ENCODE assay signal across 8 cellular contexts in the genomic region with DNA sequence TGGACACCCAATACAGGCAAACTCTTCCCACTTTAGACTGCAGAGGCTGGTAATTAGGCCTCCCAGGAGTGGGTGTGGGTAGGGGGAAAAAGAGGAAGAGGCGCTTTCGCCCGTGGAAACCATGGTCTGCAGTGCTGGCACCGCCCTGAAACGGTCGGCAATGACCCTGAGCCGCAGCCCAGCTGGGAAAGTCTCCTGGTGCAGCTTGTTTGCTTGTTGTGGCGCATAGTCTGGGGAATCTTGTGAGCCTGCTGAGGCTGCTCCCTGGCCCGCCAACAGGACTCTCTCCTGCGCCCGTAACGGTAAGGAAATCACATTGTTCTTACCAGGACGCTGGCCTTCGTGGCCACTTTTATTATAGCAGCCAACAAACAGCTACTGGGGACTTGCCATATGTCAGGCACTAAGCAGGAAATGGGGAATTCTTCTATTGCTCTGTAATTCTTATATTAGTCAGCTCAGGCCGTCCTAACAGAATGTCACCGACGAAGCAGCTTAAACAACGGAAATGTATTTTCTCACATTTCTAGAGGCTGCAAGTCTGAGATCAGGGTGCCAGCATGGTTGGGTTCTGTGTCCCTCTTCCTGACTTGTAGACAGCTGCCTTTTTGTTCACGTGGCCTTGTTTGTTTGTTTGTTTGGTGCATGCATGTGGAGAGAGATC. TPM values are rescaled to one million over a fixed set of nuclear protein-coding genes. Genes with fewer than 3 reads are reported as not detected.
DNase-seq lines count a peak whose midpoint lies in the region; ATAC-seq and TF ChIP-seq lines count a peak whose summit lies in the region.

No MANE protein-coding gene starts in this region.

- no peaks in the 10 kb centered on the region for H3K79me2 ChIP-seq in fibroblast of lung (ENCODE audit: control insufficient read depth, insufficient read depth, low read length)

- no peaks in the 10 kb centered on the region for H3K36me3 Mint-ChIP-seq in WTC11

- no peaks in the 10 kb centered on the region for H3K9me3 Mint-ChIP-seq in stimulated activated naive CD8-positive, alpha-beta T cell treated with anti-CD3 and anti-CD28 coated beads, Interleukin-15, amount 100 ng/mL, for 72 hours
- H3K9me3 Mint-ChIP-seq in WTC11, result no peaks in the 10 kb centered on the region

- H3K27me3 ChIP-seq in fibroblast of lung (ENCODE audit: control insufficient read depth, insufficient read depth, low read length) (no peaks in the 10 kb centered on the region), colonic mucosa (no peaks in the 10 kb centered on the region)

- H3K4me3 Mint-ChIP-seq in stimulated activated naive CD8-positive, alpha-beta T cell treated with anti-CD3 and anti-CD28 coated beads, Interleukin-15, amount 100 ng/mL, for 72 hours, result peak overlapping the region; percentile 14 to 15
- no peak overlapping the region for H3K4me3 Mint-ChIP-seq in WTC11

- H3K9me3 ChIP-seq in fibroblast of lung (ENCODE audit: control insufficient read depth, insufficient read depth, low read depth, low read length) (no peaks in the 10 kb centered on the region), colonic mucosa (no peaks in the 10 kb centered on the region)

- ATAC-seq in stimulated activated naive CD8-positive, alpha-beta T cell treated with anti-CD3 and anti-CD28 coated beads, Interleukin-15, amount 100 ng/mL, for 72 hours, result peak; percentile 77
- ATAC-seq in HG03097 (IDR thresholded peaks at IDR 0.05; ENCODE audit: low FRiP score, unreplicated experiment) (no peak), WTC11 (no peak)

- H4K20me1 ChIP-seq in fibroblast of lung (ENCODE audit: control insufficient read depth, extremely low read depth, insufficient read depth, low read length), result no peaks in the 10 kb centered on the region

- H3K27ac ChIP-seq in fibroblast of lung (ENCODE audit: insufficient read depth, low read length) (no peak overlapping the region), colonic mucosa (no peak overlapping the region)

- no peak overlapping the region for H3K4me3 ChIP-seq in fibroblast of lung (replicated peaks in 1 of 4; ENCODE audit: control extremely low read depth in 1 of 4, insufficient read depth in 1 of 4, low read depth in 3 of 4, low read length in 4 of 4)
- no peak overlapping the region for H3K4me3 ChIP-seq in colonic mucosa

- POLR2A ChIA-PET in WTC11 (lab: Charles Lee), result no interaction called here

- H3K36me3 ChIP-seq in fibroblast of lung (ENCODE audit: control insufficient read depth, insufficient read depth, low read length), result no peaks in the 10 kb centered on the region
- H3K36me3 ChIP-seq in colonic mucosa, result no peaks in the 10 kb centered on the region

- CTCF ChIA-PET in WTC11 (lab: Charles Lee), result interaction anchor here (0.9 to 1.6 kb wide), 5 partner anchors 20 to 226 kb away, joined by 3 to 6 read pairs (median 4); no protein-coding TSS in a partner anchor

- H3K27ac Mint-ChIP-seq in stimulated activated naive CD8-positive, alpha-beta T cell treated with anti-CD3 and anti-CD28 coated beads, Interleukin-15, amount 100 ng/mL, for 72 hours, result peak overlapping the region in 1 of 2 donors; percentile 9
- no peak overlapping the region for H3K27ac Mint-ChIP-seq in WTC11

- peak overlapping the region; percentile 44 for H3K4me2 ChIP-seq in fibroblast of lung (ENCODE audit: extremely low read depth, insufficient read depth, low read length)

- TF ChIP-seq CTCF in fibroblast of lung (conservative IDR thresholded peaks at IDR 0.05 in 1 of 2, IDR thresholded peaks at IDR 0.05 in 1 of 2; ENCODE audit: low read depth in 1 of 2, low read length in 2 of 2) (no peak), colonic mucosa (IDR thresholded peaks at IDR 0.05) (no peak), WTC11 (IDR thresholded peaks at IDR 0.05) (no peak)

- peak overlapping the region; percentile 51 for H2AFZ ChIP-seq in fibroblast of lung (ENCODE audit: low read length)

- H3K27me3 Mint-ChIP-seq in stimulated activated naive CD8-positive, alpha-beta T cell treated with anti-CD3 and anti-CD28 coated beads, Interleukin-15, amount 100 ng/mL, for 72 hours, result no peaks in the 10 kb centered on the region
- H3K27me3 Mint-ChIP-seq in WTC11 (ENCODE audit: low read depth), result no peaks in the 10 kb centered on the region

- H3K4me1 Mint-ChIP-seq in stimulated activated naive CD8-positive, alpha-beta T cell treated with anti-CD3 and anti-CD28 coated beads, Interleukin-15, amount 100 ng/mL, for 72 hours, result peaks cover 61% of the 10 kb centered on the region
- H3K4me1 Mint-ChIP-seq in WTC11, result peaks cover 15% of the 10 kb centered on the region

- no peak overlapping the region for H3K9ac ChIP-seq in fibroblast of lung (ENCODE audit: insufficient read depth, low read length)
- H3K9ac ChIP-seq in colonic mucosa (ENCODE audit: low read depth in 2 of 2, low read length in 2 of 2), result peak overlapping the region in 1 of 2 donors; percentile 23

- DNase-seq in NOMO-1 (lab: John Stamatoyannopoulos, UW; ENCODE audit: unreplicated experiment in 2 of 2) (peak; percentile 28 to 37), NOMO-1 treated with dmso at 0.1 percent for 144 hours (lab: John Stamatoyannopoulos, UW; ENCODE audit: unreplicated experiment) (no peak), HS-5 (ENCODE audit: low read depth) (peak; percentile 61), fibroblast of lung (ENCODE audit: low read depth in 2 of 2) (peak; percentile 65 to 86), colonic mucosa (no peak), WTC11 (ENCODE audit: low spot score) (no peak)
- DNase-seq in stimulated activated naive CD8-positive, alpha-beta T cell treated with anti-CD3 and anti-CD28 coated beads, Interleukin-15, amount 100 ng/mL, for 72 hours, result peak in 1 of 2 donors; percentile 19

- H3K4me1 ChIP-seq in fibroblast of lung (ENCODE audit: control insufficient read depth, extremely low read depth, insufficient read depth, low read length) (peaks cover 10% of the 10 kb centered on the region), colonic mucosa (no peaks in the 10 kb centered on the region)

- intact Hi-C loops in colonic mucosa (cut with DNase I), result no loop called here

TF ChIP-seq in WTC11, 78 proteins besides CTCF, POLR2A, EP300 and RAD21:
- TF ChIP-seq NFYB (CRISPR knock-in tag; conservative IDR thresholded peaks at IDR 0.05; ENCODE audit: low read depth), result no peak
- TF ChIP-seq, protein P1, sequence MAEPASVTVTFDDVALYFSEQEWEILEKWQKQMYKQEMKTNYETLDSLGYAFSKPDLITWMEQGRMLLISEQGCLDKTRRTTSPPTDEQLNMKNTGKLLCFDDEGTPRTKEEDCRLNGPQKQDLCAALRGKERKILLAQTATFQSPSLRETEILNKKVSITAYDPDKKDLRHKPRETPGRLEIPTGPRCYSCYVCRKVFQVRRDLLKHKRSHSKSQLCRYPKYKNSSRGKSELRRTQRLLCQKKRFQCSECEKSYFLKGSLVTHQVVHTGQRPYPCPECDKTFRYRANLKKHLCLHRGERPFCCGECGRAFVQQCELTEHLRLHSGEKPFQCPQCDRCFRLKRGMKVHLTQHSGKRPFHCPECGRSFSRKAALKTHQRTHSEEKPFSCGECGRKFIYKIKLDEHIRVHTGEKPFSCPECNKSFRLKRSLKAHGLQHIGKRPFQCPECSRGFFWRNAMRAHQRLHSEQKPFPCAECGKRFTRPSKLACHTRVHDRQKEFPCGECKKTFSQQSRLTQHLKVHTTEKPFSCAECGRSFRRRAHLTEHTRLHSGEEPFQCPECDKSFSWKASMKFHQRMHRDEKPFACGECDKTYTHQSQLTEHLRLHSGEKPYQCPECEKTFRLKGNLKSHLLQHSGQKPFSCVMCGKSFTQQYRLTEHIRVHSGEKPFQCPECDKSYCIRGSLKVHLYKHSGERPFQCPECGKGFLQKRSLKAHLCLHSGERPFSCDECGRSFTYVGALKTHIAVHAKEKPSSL (CRISPR knock-in tag; conservative IDR thresholded peaks at IDR 0.05), result no peak
TF ChIP-seq in WTC11: peak in this region for 0.

RNA-seq across cellular contexts. Expression of a gene that starts 52.5 kb away (rescaled TPM):
- total RNA-seq in fibroblast of lung (5.4 and 8.9 TPM in 2 replicates), colonic mucosa (10 to 100 TPM; 18.4 to 23.2 TPM), WTC11 (2021) (2.7 to 3.3 TPM (median 3.0 TPM) in 3 replicates)
- polyA plus RNA-seq in fibroblast of lung, result 9.2 and 10.2 TPM in 2 replicates
- 22.7 and 24.7 TPM in 2 replicates for polyA plus RNA-seq in fibroblast of lung (2012)
- 32.9 and 48.0 TPM in 2 replicates for polyA minus RNA-seq in fibroblast of lung (ENCODE audit: low replicate concordance)

Comparison
In these comparisons a context has a peak if more than half of its experiments do, and no peak if none do; other contexts are left out.
1. DNase-seq: peak in NOMO-1 (2 of 2), HS-5 (single experiment) and fibroblast of lung (2 of 2); none in NOMO-1 treated with dmso at 0.1 percent for 144 hours (single experiment), colonic mucosa (single experiment) and WTC11 (single experiment).